10 cellular contexts compared by ENCODE assay signal in the genomic region with DNA sequence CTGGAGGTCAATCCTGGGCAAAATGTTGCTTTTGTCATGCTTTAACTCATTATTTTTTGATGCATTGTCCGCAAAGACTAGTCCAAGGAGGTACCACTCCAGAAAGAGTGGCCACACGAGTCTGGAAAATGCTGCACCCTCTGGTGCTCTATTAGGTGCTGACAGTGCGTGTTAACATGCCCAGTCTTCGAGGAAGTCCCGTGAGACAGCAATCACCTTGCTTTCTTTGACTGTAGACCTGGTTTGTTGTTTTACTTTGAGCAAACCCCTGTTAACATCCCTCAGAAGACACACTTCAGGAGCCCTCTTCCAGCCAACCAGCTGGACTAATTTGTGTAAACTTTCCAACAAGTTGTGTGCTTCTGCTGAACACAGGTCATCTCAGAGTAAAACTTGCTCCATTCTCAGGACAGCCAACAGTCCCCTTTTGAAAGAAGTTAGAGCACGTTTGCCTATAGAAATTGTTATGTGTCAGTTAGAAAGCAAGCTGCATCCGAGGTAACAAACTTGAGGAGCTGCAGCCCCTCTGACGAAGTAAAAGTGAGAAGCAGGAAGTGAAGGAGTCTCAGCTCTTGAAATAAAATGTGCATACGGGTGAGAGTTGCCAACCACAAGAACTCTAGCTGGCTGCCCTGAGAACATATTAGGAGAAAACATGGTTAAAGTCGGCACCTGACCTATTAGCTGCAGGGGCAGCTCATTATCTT.
A peak's percentile ranks its signal among the peaks of the same experiment; 100 is the strongest.
DNase-seq lines count a peak whose midpoint lies in the region; ATAC-seq and TF ChIP-seq lines count a peak whose summit lies in the region.
"Had no signal": no experiment of that assay in that cellular context is flagged by ENCODE, and none has a peak within 500 bp of the region (broad histone marks: within the 10 kb centered on the region; RNA-seq: fewer than 3 reads in every experiment).

No MANE protein-coding gene starts in this region.

- dilution Hi-C loops in mammary epithelial cell (cut with HindIII; ENCODE audit: low sequenced_read_pairs) = no loop called here

- H3K27me3 Mint-ChIP-seq in effector memory CD8-positive, alpha-beta T cell = no peaks in the 10 kb centered on the region
- H3K27me3 Mint-ChIP-seq in type B pancreatic cell = no peaks in the 10 kb centered on the region

- POLR2A ChIA-PET in A673 (lab: Charles Lee; ENCODE audit: low non-redundant PET) = no interaction called here

- H3K4me1 ChIP-seq in OCI-LY3 (ENCODE audit: low read length) (peaks cover 43% of the 10 kb centered on the region), A673 (ENCODE audit: insufficient read depth, low read length, poor library complexity, severe bottlenecking) (peaks cover 4% of the 10 kb centered on the region), mammary epithelial cell (ENCODE audit: insufficient read depth, low read length) (no peaks in the 10 kb centered on the region)

- H3K79me2 ChIP-seq in OCI-LY3 (ENCODE audit: low read length) = no peaks in the 10 kb centered on the region
- peaks cover 6% of the 10 kb centered on the region for H3K79me2 ChIP-seq in mammary epithelial cell (ENCODE audit: insufficient read depth, low read length)

- TF ChIP-seq CTCF in OCI-LY3 (IDR thresholded peaks at IDR 0.05; ENCODE audit: low read depth, low read length) (no peak), type B pancreatic cell (conservative IDR thresholded peaks at IDR 0.05) (no peak), A673 (conservative IDR thresholded peaks at IDR 0.05; ENCODE audit: low read depth, low read length) (no peak), mammary epithelial cell (conservative IDR thresholded peaks at IDR 0.05 in 1 of 2, IDR thresholded peaks at IDR 0.05 in 1 of 2; ENCODE audit: extremely low read depth in 1 of 2, insufficient read depth in 1 of 2, low read depth in 1 of 2, low read length in 2 of 2) (no peak)

- no peaks in the 10 kb centered on the region for H4K20me1 ChIP-seq in OCI-LY3 (ENCODE audit: insufficient read depth, low read length)
- no peaks in the 10 kb centered on the region for H4K20me1 ChIP-seq in mammary epithelial cell (ENCODE audit: insufficient read depth, low read length)

- H3K27ac ChIP-seq in OCI-LY3 (ENCODE audit: low read length) = peak overlapping the region; percentile 78
- no peak overlapping the region for H3K27ac ChIP-seq in A673 (ENCODE audit: low read depth, low read length, poor library complexity, severe bottlenecking)
- H3K27ac ChIP-seq in substantia nigra (ENCODE audit: low read depth, low read length, poor library complexity, severe bottlenecking) = no peak overlapping the region
- H3K27ac ChIP-seq in mammary epithelial cell (ENCODE audit: insufficient read depth, low read depth, low read length) = no peak overlapping the region

- H2AFZ ChIP-seq in OCI-LY3 (ENCODE audit: low read depth, low read length) (no peak overlapping the region; the same call in 1 of the 2 replicates), mammary epithelial cell (ENCODE audit: low read depth, low read length) (no peak overlapping the region)

- H3K27ac Mint-ChIP-seq in effector memory CD8-positive, alpha-beta T cell = peak overlapping the region; percentile 65 to 91
- H3K27ac Mint-ChIP-seq in type B pancreatic cell = peak overlapping the region; percentile 7

- 93% methylated on average over 10 of the region's 10 CpGs for WGBS in mammary epithelial cell (ENCODE audit: low coverage, missing lambda C conversion rate)

- H3K27me3 ChIP-seq in OCI-LY3 (ENCODE audit: low read depth, low read length) = no peaks in the 10 kb centered on the region
- no peaks in the 10 kb centered on the region for H3K27me3 ChIP-seq in A673 (replicated peaks; ENCODE audit: insufficient read depth, low read depth, low read length, poor library complexity)
- H3K27me3 ChIP-seq in mammary epithelial cell (ENCODE audit: insufficient read depth, low read length) = no peaks in the 10 kb centered on the region

- no TSS peak for BruUV-seq in A673 (replicated peaks; lab: Mats Ljungman, UMichigan)
- BruUV-seq in mammary epithelial cell (replicated peaks; lab: Mats Ljungman, UMichigan) = no TSS peak

- CTCF ChIA-PET in A673 (lab: Charles Lee) = no interaction called here
- CTCF ChIA-PET in mammary epithelial cell (lab: Charles Lee; ENCODE audit: low non-redundant PET) = no interaction called here

- peak overlapping the region; percentile 75 for H3K4me2 ChIP-seq in OCI-LY3 (ENCODE audit: low read length)
- no peak overlapping the region for H3K4me2 ChIP-seq in mammary epithelial cell (ENCODE audit: insufficient read depth, low read depth, low read length)

- H3K4me3 Mint-ChIP-seq in effector memory CD8-positive, alpha-beta T cell = peak overlapping the region; percentile 54 to 60
- H3K4me3 Mint-ChIP-seq in type B pancreatic cell = no peak overlapping the region

- H3K36me3 ChIP-seq in OCI-LY3 (replicated peaks; ENCODE audit: low read depth, low read length) = no peaks in the 10 kb centered on the region
- no peaks in the 10 kb centered on the region for H3K36me3 ChIP-seq in A673 (ENCODE audit: insufficient read depth, low read length, poor library complexity, severe bottlenecking)
- no peaks in the 10 kb centered on the region for H3K36me3 ChIP-seq in mammary epithelial cell (ENCODE audit: insufficient read depth, low read length)

- DNase-seq in stimulated activated CD4-positive, alpha-beta T cell treated with anti-CD3 and anti-CD28 coated beads, Interleukin-4, amount 100 ng/mL, for 24 hours = peak; percentile 15
- no peak for DNase-seq in stimulated activated CD4-positive, alpha-beta T cell treated with anti-CD3 and anti-CD28 coated beads, Interleukin-12 subunit alpha, Interleukin-12 subunit beta, amount 100 ng/mL, for 4 hours
- DNase-seq in effector memory CD8-positive, alpha-beta T cell = peak; percentile 17 to 33 (median 21)
- DNase-seq in type B pancreatic cell (ENCODE audit: extremely low spot score, unreplicated experiment) (no peak), A673 (ENCODE audit: low spot score) (no peak), substantia nigra (lab: John Stamatoyannopoulos, UW) (no peak), mammary epithelial cell (no peak)
- DNase-seq: NCI-H2227 treated with DMSO at 0.1 percent for 48 hours, retina had no signal

- in situ Hi-C loops in mammary epithelial cell (cut with MboI; ENCODE audit: low sequenced_read_pairs in 2 of 2) = no loop called here

- H3K9ac ChIP-seq in OCI-LY3 (ENCODE audit: low read length) (peak overlapping the region; percentile 63), mammary epithelial cell (ENCODE audit: insufficient read depth, low read length) (no peak overlapping the region)

- intact Hi-C loops in A673 (cut with micrococcal nuclease; ENCODE audit: unreplicated experiment) = no loop called here
- intact Hi-C loops in mammary epithelial cell (cut with micrococcal nuclease) = no loop called here

- H3K9me3 Mint-ChIP-seq in effector memory CD8-positive, alpha-beta T cell = no peaks in the 10 kb centered on the region
- H3K9me3 Mint-ChIP-seq in type B pancreatic cell = peaks cover 5% of the 10 kb centered on the region

- H3K9me3 ChIP-seq in OCI-LY3 (ENCODE audit: insufficient read depth, low read length) (no peaks in the 10 kb centered on the region), A673 (ENCODE audit: low read depth, low read length, poor library complexity, severe bottlenecking) (no peaks in the 10 kb centered on the region), mammary epithelial cell (replicated peaks; ENCODE audit: insufficient read depth, low read length) (no peaks in the 10 kb centered on the region)

- peaks cover 2% of the 10 kb centered on the region for H3K36me3 Mint-ChIP-seq in effector memory CD8-positive, alpha-beta T cell (ENCODE audit: insufficient read depth)
- peaks cover 21% of the 10 kb centered on the region for H3K36me3 Mint-ChIP-seq in type B pancreatic cell

- peaks cover 32 to 41% of the 10 kb centered on the region in 2 donors for H3K4me1 Mint-ChIP-seq in effector memory CD8-positive, alpha-beta T cell (ENCODE audit: low read depth in 2 of 2)
- H3K4me1 Mint-ChIP-seq in type B pancreatic cell (ENCODE audit: unreplicated experiment) = peaks cover 25% of the 10 kb centered on the region

- peak overlapping the region; percentile 59 for H3K4me3 ChIP-seq in OCI-LY3 (ENCODE audit: low read length)
- no peak overlapping the region for H3K4me3 ChIP-seq in A673 (ENCODE audit: low read depth, low read length, poor library complexity, severe bottlenecking)
- no peak overlapping the region for H3K4me3 ChIP-seq in mammary epithelial cell (replicated peaks in 1 of 3; ENCODE audit: insufficient read depth in 1 of 3, low read depth in 2 of 3, low read length in 3 of 3)

- ATAC-seq in effector memory CD8-positive, alpha-beta T cell (replicated peaks) = peak; percentile 83

Comparison
In these comparisons a context has a peak if more than half of its experiments do, and no peak if none do; other contexts are left out.
1. DNase-seq: peak in stimulated activated CD4-positive, alpha-beta T cell treated with anti-CD3 and anti-CD28 coated beads, Interleukin-4, amount 100 ng/mL, for 24 hours (single experiment) and effector memory CD8-positive, alpha-beta T cell (3 of 3); none in stimulated activated CD4-positive, alpha-beta T cell treated with anti-CD3 and anti-CD28 coated beads, Interleukin-12 subunit alpha, Interleukin-12 subunit beta, amount 100 ng/mL, for 4 hours (single experiment), type B pancreatic cell (single experiment), A673 (single experiment), substantia nigra (0 of 49) and mammary epithelial cell (single experiment).